In genomic region chr19:8454218-8454617, GRCh38 we compare ENCODE assay signal across 11 cellular contexts. TPM values are rescaled to one million over a fixed set of nuclear protein-coding genes. Genes with fewer than 3 reads are reported as not detected.
"Had no signal": no experiment of that assay in that cellular context is flagged by ENCODE, and none has a peak within 500 bp of the region (broad histone marks: within the 10 kb centered on the region; RNA-seq: fewer than 3 reads in every experiment).

No MANE protein-coding gene starts in this region.

- H3K9me3 Mint-ChIP-seq: T-helper 2 cell treated with Interferon-gamma antibody and Interleukin-4, amounts not matched to agents 5 μg/mL and 100 μg/mL, for 36 hours had no signal

- ATAC-seq: activated CD4-positive, CD25-positive, alpha-beta regulatory T cell treated with anti-CD3 and anti-CD28 coated beads, Interleukin-2, amount 50 U/mL, for 24 hours; gastroesophageal sphincter; upper lobe of right lung had no signal

- FAIRE-seq: astrocyte, kidney had no signal

- H3K4me3 Mint-ChIP-seq: T-helper 2 cell treated with Interferon-gamma antibody and Interleukin-4, amounts not matched to agents 5 μg/mL and 100 μg/mL, for 36 hours had no signal

- DNase-seq: activated CD4-positive, alpha-beta T cell treated with anti-CD3 and anti-CD28 coated beads, Interleukin-2, amount 50 U/mL, for 48 hours; activated effector memory CD4-positive, alpha-beta T cell treated with Interleukin-2 at 50 U/mL for 16 hours; kidney; left ventricle myocardium superior; SJCRH30; SW 1271; upper lobe of right lung had no signal

- H3K27ac Mint-ChIP-seq: T-helper 2 cell treated with Interferon-gamma antibody and Interleukin-4, amounts not matched to agents 5 μg/mL and 100 μg/mL, for 36 hours had no signal

RNA-seq across cellular contexts. Expression of gene PRAM1, which starts 48.2 kb away (rescaled TPM):
- total RNA-seq: SJCRH30 had no signal
